In the genomic region with DNA sequence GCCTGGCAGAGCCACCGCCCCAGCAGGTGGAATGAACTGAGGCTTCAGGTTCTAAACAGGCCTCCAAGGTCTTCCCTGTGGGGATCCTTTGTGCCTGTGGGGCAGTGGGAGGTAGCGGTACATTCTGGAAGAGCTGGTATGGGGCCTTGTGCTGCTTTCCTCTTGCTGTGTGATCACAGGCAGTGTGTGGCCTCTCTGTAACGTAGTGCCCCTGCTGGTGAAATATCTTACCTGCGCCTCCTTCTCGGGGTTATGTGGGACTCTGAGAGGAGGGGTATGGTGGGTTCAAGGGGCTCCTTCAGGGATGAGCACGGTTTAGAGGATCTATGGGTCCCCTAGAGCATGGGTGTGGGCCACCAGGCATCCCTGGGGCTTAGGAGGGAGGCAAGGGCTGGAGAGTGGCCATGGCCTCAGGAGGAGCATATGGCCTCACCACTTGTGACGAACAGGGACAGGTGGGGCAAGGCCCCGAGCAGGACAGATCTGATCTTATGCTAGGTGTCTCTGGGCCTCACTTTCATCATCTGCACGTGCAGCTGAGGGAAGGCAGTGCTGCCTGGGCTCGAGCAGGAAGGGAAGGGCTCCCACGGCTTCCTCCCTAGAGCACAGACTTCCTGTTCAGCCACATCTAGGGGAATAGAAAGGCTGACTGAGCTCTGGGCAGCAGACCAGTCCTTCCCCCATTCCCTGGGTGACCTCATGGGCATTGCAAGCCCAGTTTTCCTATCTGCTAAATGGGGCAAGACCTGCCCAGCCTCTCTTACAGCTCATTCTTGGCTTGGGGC, we compare ENCODE assay signal across 9 cellular contexts. TPM values are rescaled to one million over a fixed set of nuclear protein-coding genes. Genes with fewer than 3 reads are reported as not detected.
DNase-seq lines count a peak whose midpoint lies in the region; ATAC-seq, FAIRE-seq and TF ChIP-seq lines count a peak whose summit lies in the region.
"Had no signal": no experiment of that assay in that cellular context is flagged by ENCODE, and none has a peak within 500 bp of the region (broad histone marks: within the 10 kb centered on the region; RNA-seq: fewer than 3 reads in every experiment).

No MANE protein-coding gene starts in this region.

- H3K4me1 ChIP-seq in endothelial cell of umbilical vein (ENCODE audit: control insufficient read depth, extremely low read depth, insufficient read depth, low read length): peaks cover 22% of the 10 kb centered on the region
- H3K4me1 ChIP-seq in vagina: peaks cover 72% of the 10 kb centered on the region

- H3K36me3 ChIP-seq in MG63 (no peaks in the 10 kb centered on the region), endothelial cell of umbilical vein (ENCODE audit: control insufficient read depth in 2 of 2, extremely low read depth in 1 of 2, insufficient read depth in 2 of 2, low read length in 2 of 2) (no peaks in the 10 kb centered on the region), vagina (no peaks in the 10 kb centered on the region)

- H3K27me3 ChIP-seq in MG63 (no peaks in the 10 kb centered on the region), endothelial cell of umbilical vein (ENCODE audit: control insufficient read depth in 2 of 2, insufficient read depth in 2 of 2, low read length in 2 of 2) (no peaks in the 10 kb centered on the region), vagina (no peaks in the 10 kb centered on the region)

- peak overlapping the region; percentile 36 for H2AFZ ChIP-seq in endothelial cell of umbilical vein (ENCODE audit: low read depth, low read length)

- no peaks in the 10 kb centered on the region for H4K20me1 ChIP-seq in endothelial cell of umbilical vein (replicated peaks; ENCODE audit: control insufficient read depth, extremely low read depth, insufficient read depth, low read length)

- dilution Hi-C loops in endothelial cell of umbilical vein (cut with MboI; ENCODE audit: extremely low pct_ligation_motif_present, low sequenced_read_pairs): no loop called here

- no peaks in the 10 kb centered on the region for H3K36me3 Mint-ChIP-seq in naive thymus-derived CD8-positive, alpha-beta T cell

- peak; percentile 28 for TF ChIP-seq POLR2A in endothelial cell of umbilical vein (IDR thresholded peaks at IDR 0.05; ENCODE audit: low read depth, low read length)
- no peak for TF ChIP-seq POLR2A in vagina (IDR thresholded peaks at IDR 0.05)

- H3K27ac ChIP-seq in endothelial cell of umbilical vein (ENCODE audit: insufficient read depth, low read depth, low read length): peak overlapping the region; percentile 64
- peak overlapping the region; percentile 91 for H3K27ac ChIP-seq in vagina

- H3K27me3 Mint-ChIP-seq in naive thymus-derived CD8-positive, alpha-beta T cell: peaks cover 0 to 1% (median 0%) of the 10 kb centered on the region in 5 donors

- peaks cover 27 to 64% (median 49%) of the 10 kb centered on the region in 4 donors for H3K4me1 Mint-ChIP-seq in naive thymus-derived CD8-positive, alpha-beta T cell

- H3K4me2 ChIP-seq in endothelial cell of umbilical vein (ENCODE audit: insufficient read depth, low read length): no peak overlapping the region

- peak; percentile 6 for DNase-seq in Caki2 (ENCODE audit: low read depth)
- DNase-seq in MG63: peak; percentile 19
- DNase-seq in activated CD4-positive, alpha-beta T cell treated with anti-CD3 and anti-CD28 coated beads, Interleukin-2, amount 50 U/mL, for 48 hours: peak; percentile 54 to 55
- peak; percentile 86 for DNase-seq in endothelial cell of umbilical vein (ENCODE audit: low read depth, low spot score)
- peak in 6 of 10 donors; percentile 24 to 58 (median 46) for DNase-seq in naive thymus-derived CD8-positive, alpha-beta T cell
- DNase-seq in vagina (ENCODE audit: extremely low spot score in 2 of 2): no peak
- DNase-seq in AG20443 (ENCODE audit: low spot score): no peak
- no peak for DNase-seq in GM03348 (ENCODE audit: low spot score)

- H3K9me3 Mint-ChIP-seq in naive thymus-derived CD8-positive, alpha-beta T cell: no peaks in the 10 kb centered on the region

- CTCF ChIA-PET in endothelial cell of umbilical vein (lab: Charles Lee): interaction anchor here (0.8 to 2.9 kb wide), 10 partner anchors 10 to 214 kb away, joined by 3 to 18 read pairs (median 4); a partner anchor contains a TSS

- peak; percentile 99 for FAIRE-seq in endothelial cell of umbilical vein (lab: Jason Lieb, UNC)

- ATAC-seq in naive thymus-derived CD8-positive, alpha-beta T cell: peak in 1 of 2 donors; percentile 38

- peak overlapping the region; percentile 31 to 84 (median 70) for H3K4me3 Mint-ChIP-seq in naive thymus-derived CD8-positive, alpha-beta T cell

- H3K9me1 ChIP-seq in endothelial cell of umbilical vein (replicated peaks; ENCODE audit: control insufficient read depth, extremely low read depth, insufficient read depth, low read length): no peaks in the 10 kb centered on the region

- H3K27ac Mint-ChIP-seq in naive thymus-derived CD8-positive, alpha-beta T cell: peak overlapping the region; percentile 64 to 94 (median 86)

- no TSS peak for BruUV-seq in endothelial cell of umbilical vein (replicated peaks; lab: Mats Ljungman, UMichigan)

- peak overlapping the region; percentile 14 for H3K9ac ChIP-seq in endothelial cell of umbilical vein (replicated peaks; ENCODE audit: extremely low read depth, insufficient read depth, low read length)

- TF ChIP-seq CTCF in endothelial cell of umbilical vein (IDR thresholded peaks at IDR 0.05; ENCODE audit: extremely low read depth in 1 of 2, insufficient read depth in 1 of 2, low read depth in 1 of 2, low read length in 2 of 2): peak; percentile 26 to 27
- no peak for TF ChIP-seq CTCF in vagina (IDR thresholded peaks at IDR 0.05)

- no peaks in the 10 kb centered on the region for H3K9me3 ChIP-seq in MG63
- H3K9me3 ChIP-seq in endothelial cell of umbilical vein (replicated peaks; ENCODE audit: control insufficient read depth, insufficient read depth, low read length): no peaks in the 10 kb centered on the region
- H3K9me3 ChIP-seq in vagina: no peaks in the 10 kb centered on the region

- POLR2A ChIA-PET in endothelial cell of umbilical vein (lab: Charles Lee): interaction anchor here (0.7 kb wide), 1 partner anchor 624 kb away, joined by 3 read pairs; no protein-coding TSS in a partner anchor
- POLR2A ChIA-PET in naive thymus-derived CD8-positive, alpha-beta T cell (lab: Charles Lee): interaction anchor here (1.1 kb wide), 1 partner anchor 150 kb away, joined by 4 read pairs; no protein-coding TSS in a partner anchor

- H3K4me3 ChIP-seq in MG63: no peak overlapping the region
- no peak overlapping the region for H3K4me3 ChIP-seq in endothelial cell of umbilical vein (replicated peaks in 1 of 3; ENCODE audit: insufficient read depth in 1 of 3, low read depth in 1 of 3, low read length in 3 of 3)
- no peak overlapping the region for H3K4me3 ChIP-seq in vagina

- intact Hi-C loops in endothelial cell of umbilical vein (cut with micrococcal nuclease): loop anchor here (2.0 kb wide), 1 partner anchor 65 kb away; no protein-coding TSS in a partner anchor
- intact Hi-C loops in vagina (cut with DNase I): no loop called here

- in situ Hi-C loops in Caki2 (cut with HindIII; ENCODE audit: low pct_unique_long_range_greater_than_20kb, low sequenced_read_pairs): no loop called here

- H3K79me2 ChIP-seq in endothelial cell of umbilical vein (ENCODE audit: control insufficient read depth, insufficient read depth, low read length): no peaks in the 10 kb centered on the region

RNA-seq across cellular contexts. Expression of a gene that starts 1.9 kb away (rescaled TPM):
- total RNA-seq in Caki2 (2014; rRNA removed; shearing (Covaris generic); ENCODE audit: low replicate concordance): 2.1 and 3.9 TPM in 2 replicates
- 0.69 and 1.2 TPM in 2 replicates for total RNA-seq in MG63 (2014; rRNA removed; shearing (Covaris generic); ENCODE audit: low replicate concordance)
- 9.7 and 10.1 TPM in 2 replicates for total RNA-seq in endothelial cell of umbilical vein
- polyA plus RNA-seq in endothelial cell of umbilical vein: 7.3 and 7.8 TPM in 2 replicates
- 2.7 and 3.3 TPM in 2 replicates for polyA plus RNA-seq in endothelial cell of umbilical vein (2011; cell fraction: cytosol; rRNA removed)
- polyA plus RNA-seq in endothelial cell of umbilical vein (2011; cell fraction: nucleus; rRNA removed): 58.7 and 78.9 TPM in 2 replicates
- 6.6 and 7.5 TPM in 2 replicates for polyA plus RNA-seq in endothelial cell of umbilical vein (2012)
- 7.5 and 8.4 TPM in 2 replicates for polyA minus RNA-seq in endothelial cell of umbilical vein
- 6.0 TPM for polyA minus RNA-seq in endothelial cell of umbilical vein (2011; cell fraction: cytosol; rRNA and poly(A)+ RNA removed)
- 11.3 and 12.9 TPM in 2 replicates for polyA minus RNA-seq in endothelial cell of umbilical vein (2011; cell fraction: nucleus; rRNA and poly(A)+ RNA removed)
- 10 to 100 TPM in 1 of 2 experiments, 1 to 10 TPM in 1; 9.1 to 10.2 TPM for total RNA-seq in naive thymus-derived CD8-positive, alpha-beta T cell
- polyA plus RNA-seq in naive thymus-derived CD8-positive, alpha-beta T cell: 1 to 10 TPM in 1 of 3 donors, under 1 TPM in 2; 0.48 to 1.2 (median 0.85) TPM
- 134 TPM for total RNA-seq in vagina

RNA-seq across cellular contexts. Expression of a gene that starts 5.8 kb away (rescaled TPM):
- total RNA-seq in Caki2 (2014; rRNA removed; shearing (Covaris generic); ENCODE audit: low replicate concordance): not detected in 2 replicates
- not detected in 2 replicates for total RNA-seq in MG63 (2014; rRNA removed; shearing (Covaris generic); ENCODE audit: low replicate concordance)
- total RNA-seq in endothelial cell of umbilical vein (0.18 and 0.27 TPM in 2 replicates), vagina (0.74 TPM)
- 0.15 and 0.16 TPM in 2 replicates for polyA plus RNA-seq in endothelial cell of umbilical vein
- polyA plus RNA-seq in endothelial cell of umbilical vein (2011; cell fraction: cytosol; rRNA removed): 0.14 and 0.38 TPM in 2 replicates
- polyA plus RNA-seq in endothelial cell of umbilical vein (2011; cell fraction: nucleus; rRNA removed): 0.20 and 0.29 TPM in 2 replicates
- polyA plus RNA-seq in endothelial cell of umbilical vein (2012): 0.23 TPM in 1 of 2 replicates, not detected in the other
- polyA minus RNA-seq in endothelial cell of umbilical vein: 0.17 TPM in 1 of 2 replicates, not detected in the other
- polyA minus RNA-seq in endothelial cell of umbilical vein (2011; cell fraction: cytosol; rRNA and poly(A)+ RNA removed): not detected
- polyA minus RNA-seq in endothelial cell of umbilical vein (2011; cell fraction: nucleus; rRNA and poly(A)+ RNA removed): 0.24 TPM in 1 of 2 replicates, not detected in the other
- 1 to 10 TPM; 2.1 to 2.2 TPM for total RNA-seq in naive thymus-derived CD8-positive, alpha-beta T cell
- 1 to 10 TPM in 2 of 3 donors, under 1 TPM in 1; 0.29 to 1.4 (median 1.1) TPM for polyA plus RNA-seq in naive thymus-derived CD8-positive, alpha-beta T cell

RNA-seq across cellular contexts. Expression of a gene that starts 22.3 kb away (rescaled TPM):
- not detected in 2 replicates for total RNA-seq in Caki2 (2014; rRNA removed; shearing (Covaris generic); ENCODE audit: low replicate concordance)
- total RNA-seq in MG63 (2014; rRNA removed; shearing (Covaris generic); ENCODE audit: low replicate concordance): not detected in 2 replicates
- total RNA-seq in endothelial cell of umbilical vein (not detected in 2 replicates), vagina (not detected)
- polyA plus RNA-seq in endothelial cell of umbilical vein: not detected in 2 replicates
- polyA plus RNA-seq in endothelial cell of umbilical vein (2011; cell fraction: cytosol; rRNA removed): not detected in 2 replicates
- not detected in 2 replicates for polyA plus RNA-seq in endothelial cell of umbilical vein (2011; cell fraction: nucleus; rRNA removed)
- polyA plus RNA-seq in endothelial cell of umbilical vein (2012): not detected in 2 replicates
- polyA minus RNA-seq in endothelial cell of umbilical vein: not detected in 2 replicates
- polyA minus RNA-seq in endothelial cell of umbilical vein (2011; cell fraction: cytosol; rRNA and poly(A)+ RNA removed): not detected
- not detected in 2 replicates for polyA minus RNA-seq in endothelial cell of umbilical vein (2011; cell fraction: nucleus; rRNA and poly(A)+ RNA removed)
- total RNA-seq in naive thymus-derived CD8-positive, alpha-beta T cell: not detected
- polyA plus RNA-seq in naive thymus-derived CD8-positive, alpha-beta T cell: under 1 TPM in 1 of 3 donors, not detected in 2; 0.05 TPM
- total RNA-seq: mononuclear cell had no signal

Comparison
In these comparisons a context has a peak if more than half of its experiments do, and no peak if none do; other contexts are left out.
1. DNase-seq: peak in Caki2 (single experiment), MG63 (single experiment), activated CD4-positive, alpha-beta T cell treated with anti-CD3 and anti-CD28 coated beads, Interleukin-2, amount 50 U/mL, for 48 hours (2 of 2), endothelial cell of umbilical vein (single experiment) and naive thymus-derived CD8-positive, alpha-beta T cell (6 of 10); none in vagina (0 of 2), AG20443 (single experiment) and GM03348 (single experiment).
2. CTCF ChIP-seq: peak in endothelial cell of umbilical vein (2 of 2); none in vagina (0 of 3).
3. RNA of a gene that starts 1.9 kb away (total RNA-seq): 134 TPM in vagina (single experiment); 9.1 to 10.2 TPM in naive thymus-derived CD8-positive, alpha-beta T cell, 9.7 to 10.1 TPM in endothelial cell of umbilical vein, 2.1 to 3.9 TPM in Caki2 and 0.69 to 1.2 TPM in MG63; every median in the first group is over 10 times any median in the second.